In the genomic region with DNA sequence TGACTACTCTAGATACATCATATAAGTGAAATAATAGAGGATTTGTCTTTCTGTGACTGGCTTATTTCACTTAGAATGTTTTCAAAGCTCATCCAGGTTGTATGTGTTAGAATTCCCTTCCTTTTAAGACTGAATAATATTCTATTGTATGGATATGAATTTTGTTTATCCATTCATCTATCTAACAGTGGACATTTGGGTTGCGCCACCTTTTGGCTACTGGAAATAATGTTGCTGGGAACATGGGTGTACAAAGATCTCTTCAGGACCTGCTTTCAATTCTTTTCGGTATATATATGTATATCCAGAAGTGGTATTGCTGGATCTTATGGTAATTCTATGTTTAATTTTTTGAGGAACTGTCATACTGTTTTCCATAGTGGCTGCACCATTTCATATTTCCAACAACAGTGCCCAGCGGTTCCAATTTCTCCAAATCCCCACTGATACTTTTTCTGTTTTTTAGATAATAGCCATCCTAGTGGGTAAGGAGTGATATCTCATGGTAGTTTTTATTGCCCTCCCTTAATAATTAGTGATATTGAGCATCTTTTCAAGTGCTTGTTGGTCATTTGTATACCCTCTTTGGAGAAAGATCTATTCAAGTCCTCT, we compare ENCODE assay signal across 8 cellular contexts. TPM values are rescaled to one million over a fixed set of nuclear protein-coding genes. Genes with fewer than 3 reads are reported as not detected.
A peak's percentile ranks its signal among the peaks of the same experiment; 100 is the strongest.
DNase-seq lines count a peak whose midpoint lies in the region; ATAC-seq, FAIRE-seq and TF ChIP-seq lines count a peak whose summit lies in the region.

No MANE protein-coding gene starts in this region.

- no peak overlapping the region for H3K4me2 ChIP-seq in Loucy (ENCODE audit: low read depth, low read length, poor library complexity, severe bottlenecking)

- DNase-seq in NCI-H1092 treated with DMSO at 0.1 percent for 48 hours (lab: John Stamatoyannopoulos, UW) (peak; percentile 43), NCI-H1092 (lab: John Stamatoyannopoulos, UW) (no peak), cardiac fibroblast (ENCODE audit: low read depth in 2 of 2) (peak; percentile 54 to 63), pancreas (no peak), frontal cortex (ENCODE audit: low spot score in 2 of 2) (no peak)
- no peak for DNase-seq in activated naive CD4-positive, alpha-beta T cell (lab: John Stamatoyannopoulos, UW)

- H3K27me3 ChIP-seq in Loucy (ENCODE audit: insufficient read depth, low read length, poor library complexity, severe bottlenecking), result no peaks in the 10 kb centered on the region
- H3K27me3 ChIP-seq in pancreas, result no peaks in the 10 kb centered on the region

- H3K4me1 ChIP-seq in Loucy (ENCODE audit: insufficient read depth, low read length, poor library complexity, severe bottlenecking) (peaks cover 19% of the 10 kb centered on the region), pancreas (peaks cover 0 to 6% (median 0%) of the 10 kb centered on the region in 3 donors)

- H2AFZ ChIP-seq in Loucy (ENCODE audit: low read length), result no peak overlapping the region

- H3K9ac ChIP-seq in Loucy (ENCODE audit: low read depth, low read length, poor library complexity, severe bottlenecking), result no peak overlapping the region

- no peaks in the 10 kb centered on the region for H3K9me2 ChIP-seq in Loucy (replicated peaks; ENCODE audit: low read depth, low read length)

- H3K79me2 ChIP-seq in Loucy (ENCODE audit: insufficient read depth, low read length), result peaks cover 14% of the 10 kb centered on the region

- TF ChIP-seq CTCF in Loucy (conservative IDR thresholded peaks at IDR 0.05; ENCODE audit: low read length) (peak; percentile 72), cardiac fibroblast (IDR thresholded peaks at IDR 0.05; ENCODE audit: low read depth, low read length) (peak; percentile 46), pancreas (IDR thresholded peaks at IDR 0.05) (no peak)

- H3K36me3 ChIP-seq in Loucy (ENCODE audit: insufficient read depth, low read length) (no peaks in the 10 kb centered on the region), pancreas (no peaks in the 10 kb centered on the region)

- intact Hi-C loops in pancreas (cut with DNase I), result no loop called here

- H3K9me3 ChIP-seq in Loucy (ENCODE audit: insufficient read depth, low read depth, low read length), result no peaks in the 10 kb centered on the region
- H3K9me3 ChIP-seq in pancreas, result no peaks in the 10 kb centered on the region

- WGBS in pancreas, 2 donors, result 42 to 56% methylated on average over 3 of the region's 3 CpGs

- no peak overlapping the region for H3K4me3 ChIP-seq in Loucy (ENCODE audit: low read length, poor library complexity, severe bottlenecking)
- H3K4me3 ChIP-seq in cardiac fibroblast (replicated peaks in 1 of 2; ENCODE audit: low read depth in 2 of 2, low read length in 2 of 2), result no peak overlapping the region
- H3K4me3 ChIP-seq in pancreas, result no peak overlapping the region

- H4K20me1 ChIP-seq in Loucy (ENCODE audit: insufficient read depth, low read length, poor library complexity, severe bottlenecking), result peaks cover 7% of the 10 kb centered on the region

- H3F3A ChIP-seq in Loucy (ENCODE audit: low read depth), result no peaks in the 10 kb centered on the region

- peak; percentile 32 for FAIRE-seq in pancreas (lab: Jason Lieb, UNC)
- no peak for FAIRE-seq in frontal cortex (lab: Jason Lieb, UNC)

- ATAC-seq in pancreas, result no peak
- ATAC-seq in GM18502 (IDR thresholded peaks at IDR 0.05; ENCODE audit: poor library complexity, unreplicated experiment), result no peak

- no peak overlapping the region for H3K27ac ChIP-seq in pancreas

RNA-seq across cellular contexts. Expression of a gene that starts 3.4 kb away (rescaled TPM):
- total RNA-seq in pancreas, result 10 to 100 TPM; 19.1 to 41.3 (median 27.1) TPM
- 10 to 100 TPM; 30.3 to 58.3 TPM for polyA plus RNA-seq in pancreas
- 254 TPM for total RNA-seq in frontal cortex

Comparison
In these comparisons a context has a peak if more than half of its experiments do, and no peak if none do; other contexts are left out.
1. DNase-seq: peak in NCI-H1092 treated with DMSO at 0.1 percent for 48 hours (single experiment) and cardiac fibroblast (2 of 2); none in NCI-H1092 (single experiment), pancreas (0 of 6), frontal cortex (0 of 2) and activated naive CD4-positive, alpha-beta T cell (0 of 4).
2. CTCF ChIP-seq: peak in Loucy (single experiment) and cardiac fibroblast (single experiment); none in pancreas (0 of 4).